In genomic region chr14:55624913-55625312, GRCh38 we compare ENCODE assay signal across 19 cellular contexts. TPM values are rescaled to one million over a fixed set of nuclear protein-coding genes. Genes with fewer than 3 reads are reported as not detected.
DNase-seq lines count a peak whose midpoint lies in the region; ATAC-seq, FAIRE-seq and TF ChIP-seq lines count a peak whose summit lies in the region.
"Had no signal": no experiment of that assay in that cellular context is flagged by ENCODE, and none has a peak within 500 bp of the region (broad histone marks: within the 10 kb centered on the region; RNA-seq: fewer than 3 reads in every experiment).

No MANE protein-coding gene starts in this region.

- H3K9me3 ChIP-seq in left lung, result no peaks in the 10 kb centered on the region
- H3K9me3 ChIP-seq in small intestine (ENCODE audit: control insufficient read depth, low read depth), result no peaks in the 10 kb centered on the region
- no peaks in the 10 kb centered on the region for H3K9me3 ChIP-seq in tibial nerve

- peaks cover 22% of the 10 kb centered on the region for H3K36me3 Mint-ChIP-seq in Calu3 (ENCODE audit: insufficient read depth, unreplicated experiment)
- H3K36me3 Mint-ChIP-seq in activated T-helper 17 cell treated with anti-CD3 and anti-CD28 coated beads, Interleukin-2, amount 50 U/mL, for 72 hours (ENCODE audit: low read depth), result peaks cover 94% of the 10 kb centered on the region

- H3K9me3 Mint-ChIP-seq in Calu3 (ENCODE audit: low read depth, unreplicated experiment), result peaks cover 7% of the 10 kb centered on the region
- peaks cover 2% of the 10 kb centered on the region for H3K9me3 Mint-ChIP-seq in activated T-helper 17 cell treated with anti-CD3 and anti-CD28 coated beads, Interleukin-2, amount 50 U/mL, for 72 hours

- ATAC-seq in activated T-helper 17 cell treated with anti-CD3 and anti-CD28 coated beads, Interleukin-2, amount 50 U/mL, for 72 hours (replicated peaks), result no peak
- ATAC-seq in left lung (peak; percentile 29), HG03521 (IDR thresholded peaks at IDR 0.05; ENCODE audit: unreplicated experiment) (no peak)
- ATAC-seq: A549 had no signal

- H3K36me3 ChIP-seq in left lung, result peaks cover 0 to 66% of the 10 kb centered on the region in 2 donors
- H3K36me3 ChIP-seq in small intestine (ENCODE audit: control insufficient read depth in 2 of 2, insufficient read depth in 2 of 2, low read length in 2 of 2), result peaks cover 12 to 17% of the 10 kb centered on the region in 2 donors
- H3K36me3 ChIP-seq in tibial nerve, result peaks cover 0 to 67% (median 11%) of the 10 kb centered on the region in 3 donors

- no peak for FAIRE-seq in small intestine (lab: Jason Lieb, UNC)
- FAIRE-seq: A549 had no signal

- 92 to 95% (median 92%) methylated on average over 4 of the region's 4 CpGs for WGBS in small intestine, 3 donors
- WGBS in tibial nerve, 2 donors, result 87 to 89% methylated on average over 4 of the region's 4 CpGs

- H3K4me1 ChIP-seq in left lung (no peaks in the 10 kb centered on the region), small intestine (ENCODE audit: control insufficient read depth in 2 of 2, insufficient read depth in 1 of 2, low read depth in 1 of 2, low read length in 1 of 2) (no peaks in the 10 kb centered on the region), tibial nerve (peaks cover 0 to 32% (median 0%) of the 10 kb centered on the region in 4 donors)

- peaks cover 21% of the 10 kb centered on the region for H3K4me1 Mint-ChIP-seq in Calu3 (ENCODE audit: low read depth, unreplicated experiment)
- H3K4me1 Mint-ChIP-seq in activated T-helper 17 cell treated with anti-CD3 and anti-CD28 coated beads, Interleukin-2, amount 50 U/mL, for 72 hours, result peaks cover 22% of the 10 kb centered on the region
- H3K4me1 Mint-ChIP-seq: CD14-positive monocyte had no signal

- BruUV-seq in Calu3 (replicated peaks; lab: Mats Ljungman, UMichigan), result no TSS peak

- H3K4me3 ChIP-seq in left lung, result no peak overlapping the region
- H3K4me3 ChIP-seq in small intestine (ENCODE audit: low read depth in 1 of 2, low read length in 2 of 2), result no peak overlapping the region
- H3K4me3 ChIP-seq in tibial nerve, result no peak overlapping the region
- H3K4me3 ChIP-seq: A549 had no signal

- CTCF ChIA-PET in Calu3 (lab: Charles Lee), result interaction anchor here (1.4 to 1.7 kb wide), 2 partner anchors 178 to 187 kb away, joined by 3 read pairs; no protein-coding TSS in a partner anchor

- peak overlapping the region; percentile 15 for H3K27ac Mint-ChIP-seq in Calu3 (ENCODE audit: unreplicated experiment)
- H3K27ac Mint-ChIP-seq in activated T-helper 17 cell treated with anti-CD3 and anti-CD28 coated beads, Interleukin-2, amount 50 U/mL, for 72 hours, result peak overlapping the region; percentile 26
- H3K27ac Mint-ChIP-seq: CD14-positive monocyte had no signal

- H3K4me3 Mint-ChIP-seq in Calu3 (ENCODE audit: low read depth, unreplicated experiment), result no peak overlapping the region
- no peak overlapping the region for H3K4me3 Mint-ChIP-seq in activated T-helper 17 cell treated with anti-CD3 and anti-CD28 coated beads, Interleukin-2, amount 50 U/mL, for 72 hours
- H3K4me3 Mint-ChIP-seq: CD14-positive monocyte had no signal

- no peak overlapping the region for H3K27ac ChIP-seq in left lung
- H3K27ac ChIP-seq in small intestine (ENCODE audit: low read depth in 1 of 2, low read length in 1 of 2), result no peak overlapping the region
- H3K27ac ChIP-seq in tibial nerve, result peak overlapping the region in 2 of 4 donors; percentile 32 to 64
- H3K27ac ChIP-seq: A549 had no signal

- intact Hi-C loops in Calu3 (cut with micrococcal nuclease; ENCODE audit: unreplicated experiment), result no loop called here
- intact Hi-C loops in left lung (cut with DNase I), result no loop called here

- H3K27me3 Mint-ChIP-seq in Calu3 (ENCODE audit: unreplicated experiment), result no peaks in the 10 kb centered on the region
- H3K27me3 Mint-ChIP-seq in activated T-helper 17 cell treated with anti-CD3 and anti-CD28 coated beads, Interleukin-2, amount 50 U/mL, for 72 hours, result no peaks in the 10 kb centered on the region

- no peak for TF ChIP-seq CTCF in Calu3 (IDR thresholded peaks at IDR 0.05; ENCODE audit: unreplicated experiment)
- no peak for TF ChIP-seq CTCF in left lung (IDR thresholded peaks at IDR 0.05)
- no peak for TF ChIP-seq CTCF in tibial nerve (IDR thresholded peaks at IDR 0.05)

- TF ChIP-seq EP300 in tibial nerve (IDR thresholded peaks at IDR 0.05), result no peak

- DNase-seq in Calu3 (no peak), left lung (no peak), small intestine (peak; percentile 1), superior temporal gyrus (ENCODE audit: extremely low spot score) (no peak), tibial nerve (ENCODE audit: low spot score in 2 of 2) (no peak), SW480 (ENCODE audit: low spot score) (no peak)
- DNase-seq: AML-193, DMS153, HCEC 1CT, KBM-7, NCI-H1436, NCI-H2029 treated with DMSO at 0.1 percent for 48 hours, NCI-H2171 treated with DMSO at 0.1 percent for 48 hours, NCI-H446 treated with DMSO at 0.1 percent for 48 hours, RPMI8226 had no signal

- TF ChIP-seq POLR2A in tibial nerve (IDR thresholded peaks at IDR 0.05), result no peak

- no peaks in the 10 kb centered on the region for H3K27me3 ChIP-seq in left lung
- no peaks in the 10 kb centered on the region for H3K27me3 ChIP-seq in small intestine (ENCODE audit: control insufficient read depth in 2 of 2, insufficient read depth in 2 of 2, low read length in 2 of 2)
- H3K27me3 ChIP-seq in tibial nerve, result no peaks in the 10 kb centered on the region

RNA-seq across cellular contexts. Expression of gene KTN1, which starts 44.9 kb away (rescaled TPM):
- total RNA-seq in Calu3 (2022) (119 and 141 TPM in 2 replicates), left lung (100 to 1,000 TPM; 125 to 135 TPM), tibial nerve (100 to 1,000 TPM; 130 to 176 (median 150) TPM)
- total RNA-seq in activated T-helper 17 cell treated with anti-CD3 and anti-CD28 coated beads, Interleukin-2, amount 50 U/mL, for 72 hours, result 100 to 1,000 TPM in 1 of 2 donors, 10 to 100 TPM in 1; 93.7 to 154 TPM
- 10 to 100 TPM; 42.9 to 83.7 (median 51.9) TPM for polyA plus RNA-seq in small intestine
